In genomic region chr17:76260669-76261068, GRCh38 we compare ENCODE assay signal across 18 cellular contexts. TPM values are rescaled to one million over a fixed set of nuclear protein-coding genes. Genes with fewer than 3 reads are reported as not detected.
DNase-seq lines count a peak whose midpoint lies in the region; ATAC-seq and TF ChIP-seq lines count a peak whose summit lies in the region.
"Had no signal": no experiment of that assay in that cellular context is flagged by ENCODE, and none has a peak within 500 bp of the region (broad histone marks: within the 10 kb centered on the region; RNA-seq: fewer than 3 reads in every experiment).

No MANE protein-coding gene starts in this region.

- no peak for DNase-seq in CD4-positive, alpha-beta T cell
- no peak for DNase-seq in activated CD8-positive, alpha-beta T cell treated with anti-CD3 and anti-CD28 coated beads, Interleukin-2, amount 10 ng/mL, durations not matched to agents 7 days and 5 days
- no peak for DNase-seq in naive thymus-derived CD4-positive, alpha-beta T cell
- DNase-seq in NCI-H2171 treated with DMSO at 0.1 percent for 48 hours (lab: John Stamatoyannopoulos, UW), result no peak
- DNase-seq in dermis blood vessel endothelial cell, result no peak
- no peak for DNase-seq in NCI-H1105 treated with DMSO at 0.1 percent for 48 hours (lab: John Stamatoyannopoulos, UW)
- DNase-seq: activated CD4-positive, alpha-beta T cell treated with anti-CD3 and anti-CD28 coated beads for 1 hour; activated T-cell treated with anti-CD3 and anti-CD28 coated beads for 4 hours; BE2C; DMS53; HFFc6; NCI-H1694 treated with DMSO at 0.1 percent for 48 hours; NCI-H524 treated with DMSO at 0.1 percent for 48 hours; PC-3 had no signal

- no peaks in the 10 kb centered on the region for H3K27me3 ChIP-seq in CD4-positive, alpha-beta T cell (ENCODE audit: control insufficient read depth, insufficient read depth, low read length)
- no peaks in the 10 kb centered on the region for H3K27me3 ChIP-seq in naive thymus-derived CD4-positive, alpha-beta T cell (ENCODE audit: control insufficient read depth in 2 of 2, insufficient read depth in 2 of 2, low read length in 2 of 2)
- H3K27me3 ChIP-seq: BE2C had no signal

- intact Hi-C loops in CD4-positive, alpha-beta T cell (cut with DNase I, micrococcal nuclease), result no loop called here
- intact Hi-C loops in naive thymus-derived CD4-positive, alpha-beta T cell (cut with micrococcal nuclease), result no loop called here

- CTCF ChIA-PET in CD4-positive, alpha-beta T cell (lab: Charles Lee), result interaction anchor here (1.6 kb wide), 1 partner anchor 139 kb away, joined by 5 read pairs; no protein-coding TSS in a partner anchor
- CTCF ChIA-PET in activated CD8-positive, alpha-beta T cell treated with anti-CD3 and anti-CD28 coated beads, Interleukin-2, amount 10 ng/mL, durations not matched to agents 7 days and 5 days (lab: Charles Lee), result interaction anchor here (0.8 to 2.4 kb wide), 4 partner anchors 9 to 79 kb away, joined by 3 to 10 read pairs (median 6); no protein-coding TSS in a partner anchor
- CTCF ChIA-PET in naive thymus-derived CD4-positive, alpha-beta T cell (lab: Charles Lee), result interaction anchor here (0.7 to 1.6 kb wide), 4 partner anchors 14 to 246 kb away, joined by 3 to 4 read pairs (median 3); no protein-coding TSS in a partner anchor

- H3K36me3 Mint-ChIP-seq in CD4-positive, alpha-beta T cell (ENCODE audit: low read depth), result peaks cover 5% of the 10 kb centered on the region
- H3K36me3 Mint-ChIP-seq in activated CD8-positive, alpha-beta T cell treated with anti-CD3 and anti-CD28 coated beads, Interleukin-2, amount 10 ng/mL, durations not matched to agents 7 days and 5 days (ENCODE audit: low read depth), result peaks cover 22% of the 10 kb centered on the region
- peaks cover 0 to 11% (median 3%) of the 10 kb centered on the region in 5 donors for H3K36me3 Mint-ChIP-seq in naive thymus-derived CD4-positive, alpha-beta T cell

- no peak overlapping the region for H3K4me3 ChIP-seq in naive thymus-derived CD4-positive, alpha-beta T cell (ENCODE audit: low read length)
- H3K4me3 ChIP-seq: prostate gland had no signal

- peak; percentile 46 for TF ChIP-seq POLR2A in GM18951 (IDR thresholded peaks at IDR 0.05; ENCODE audit: extremely low read depth, insufficient read depth, insufficient read length)

- H3K27me3 Mint-ChIP-seq in CD4-positive, alpha-beta T cell, result no peaks in the 10 kb centered on the region
- no peaks in the 10 kb centered on the region for H3K27me3 Mint-ChIP-seq in activated CD8-positive, alpha-beta T cell treated with anti-CD3 and anti-CD28 coated beads, Interleukin-2, amount 10 ng/mL, durations not matched to agents 7 days and 5 days (ENCODE audit: low read depth)
- H3K27me3 Mint-ChIP-seq in naive thymus-derived CD4-positive, alpha-beta T cell, result no peaks in the 10 kb centered on the region
- H3K27me3 Mint-ChIP-seq: stimulated activated naive CD8-positive, alpha-beta T cell treated with anti-CD3 and anti-CD28 coated beads, Interleukin-15, Interleukin-2, amounts not matched to agents 100 ng/mL and 50 ng/mL, for 24 hours had no signal

- POLR2A ChIA-PET in CD4-positive, alpha-beta T cell (lab: Charles Lee), result no interaction called here
- POLR2A ChIA-PET in activated CD8-positive, alpha-beta T cell treated with anti-CD3 and anti-CD28 coated beads, Interleukin-2, amount 10 ng/mL, durations not matched to agents 7 days and 5 days (lab: Charles Lee), result interaction anchor here (0.7 to 16.8 kb wide), 6 partner anchors 8 to 183 kb away, joined by 3 to 807 read pairs (median 13); partner anchors contain the start of gene RNF157
- POLR2A ChIA-PET in naive thymus-derived CD4-positive, alpha-beta T cell (lab: Charles Lee), result interaction anchor here (1.2 to 19.9 kb wide), 5 partner anchors 8 to 82 kb away, joined by 3 to 375 read pairs (median 240); partner anchors contain the start of genes RNF157 and UBALD2

- peaks cover 50% of the 10 kb centered on the region for H3K4me1 Mint-ChIP-seq in CD4-positive, alpha-beta T cell (ENCODE audit: low read depth)
- H3K4me1 Mint-ChIP-seq in activated CD8-positive, alpha-beta T cell treated with anti-CD3 and anti-CD28 coated beads, Interleukin-2, amount 10 ng/mL, durations not matched to agents 7 days and 5 days (ENCODE audit: low read depth), result peaks cover 57% of the 10 kb centered on the region
- peaks cover 31 to 66% (median 57%) of the 10 kb centered on the region in 7 donors for H3K4me1 Mint-ChIP-seq in naive thymus-derived CD4-positive, alpha-beta T cell

- ATAC-seq in CD4-positive, alpha-beta T cell (ENCODE audit: poor library complexity), result no peak
- no peak for ATAC-seq in activated CD8-positive, alpha-beta T cell treated with anti-CD3 and anti-CD28 coated beads, Interleukin-2, amount 10 ng/mL, durations not matched to agents 7 days and 5 days
- ATAC-seq in naive thymus-derived CD4-positive, alpha-beta T cell, result no peak
- ATAC-seq in HG03457 (IDR thresholded peaks at IDR 0.05; ENCODE audit: unreplicated experiment), result no peak
- ATAC-seq: PC-3 had no signal

- H3K4me1 ChIP-seq in naive thymus-derived CD4-positive, alpha-beta T cell (ENCODE audit: control insufficient read depth in 2 of 2, insufficient read depth in 2 of 2, low read length in 2 of 2), result peaks cover 21 to 41% of the 10 kb centered on the region in 2 donors
- H3K4me1 ChIP-seq: BE2C had no signal

- H3K4me3 Mint-ChIP-seq in CD4-positive, alpha-beta T cell, result no peak overlapping the region
- no peak overlapping the region for H3K4me3 Mint-ChIP-seq in activated CD8-positive, alpha-beta T cell treated with anti-CD3 and anti-CD28 coated beads, Interleukin-2, amount 10 ng/mL, durations not matched to agents 7 days and 5 days
- H3K4me3 Mint-ChIP-seq in naive thymus-derived CD4-positive, alpha-beta T cell, result no peak overlapping the region
- H3K4me3 Mint-ChIP-seq: HFFc6; stimulated activated naive CD8-positive, alpha-beta T cell treated with anti-CD3 and anti-CD28 coated beads, Interleukin-15, Interleukin-2, amounts not matched to agents 100 ng/mL and 50 ng/mL, for 24 hours had no signal

- H3K9me3 ChIP-seq in CD4-positive, alpha-beta T cell (ENCODE audit: control insufficient read depth, low read length), result no peaks in the 10 kb centered on the region
- no peaks in the 10 kb centered on the region for H3K9me3 ChIP-seq in naive thymus-derived CD4-positive, alpha-beta T cell (ENCODE audit: control insufficient read depth in 2 of 3, low read length in 3 of 3)
- H3K9me3 ChIP-seq: BE2C, prostate gland had no signal

- in situ Hi-C loops in GM18951 (cut with MboI; ENCODE audit: low sequenced_read_pairs, unreplicated experiment), result no loop called here

- H3K27ac ChIP-seq in CD4-positive, alpha-beta T cell (ENCODE audit: low read depth, low read length), result no peak overlapping the region
- H3K27ac ChIP-seq in naive thymus-derived CD4-positive, alpha-beta T cell (ENCODE audit: low read depth, low read length), result no peak overlapping the region
- H3K27ac ChIP-seq: prostate gland had no signal

- no peaks in the 10 kb centered on the region for H3K36me3 ChIP-seq in naive thymus-derived CD4-positive, alpha-beta T cell (ENCODE audit: control insufficient read depth in 2 of 3, insufficient read depth in 3 of 3, low read length in 3 of 3)
- H3K36me3 ChIP-seq: BE2C, prostate gland had no signal

- H3K27ac Mint-ChIP-seq in CD4-positive, alpha-beta T cell, result peak overlapping the region; percentile 51
- H3K27ac Mint-ChIP-seq in activated CD8-positive, alpha-beta T cell treated with anti-CD3 and anti-CD28 coated beads, Interleukin-2, amount 10 ng/mL, durations not matched to agents 7 days and 5 days, result peak overlapping the region; percentile 49
- H3K27ac Mint-ChIP-seq in naive thymus-derived CD4-positive, alpha-beta T cell, result peak overlapping the region; percentile 18 to 97 (median 40)
- H3K27ac Mint-ChIP-seq: HFFc6; stimulated activated naive CD8-positive, alpha-beta T cell treated with anti-CD3 and anti-CD28 coated beads, Interleukin-15, Interleukin-2, amounts not matched to agents 100 ng/mL and 50 ng/mL, for 24 hours had no signal

- no peak for TF ChIP-seq CTCF in CD4-positive, alpha-beta T cell (IDR thresholded peaks at IDR 0.05)

- H3K9me3 Mint-ChIP-seq in CD4-positive, alpha-beta T cell, result peaks cover 2% of the 10 kb centered on the region
- H3K9me3 Mint-ChIP-seq in activated CD8-positive, alpha-beta T cell treated with anti-CD3 and anti-CD28 coated beads, Interleukin-2, amount 10 ng/mL, durations not matched to agents 7 days and 5 days (ENCODE audit: insufficient read depth), result peaks cover 12% of the 10 kb centered on the region
- peaks cover 0 to 5% (median 3%) of the 10 kb centered on the region in 11 donors for H3K9me3 Mint-ChIP-seq in naive thymus-derived CD4-positive, alpha-beta T cell
- H3K9me3 Mint-ChIP-seq: HFFc6; stimulated activated naive CD8-positive, alpha-beta T cell treated with anti-CD3 and anti-CD28 coated beads, Interleukin-15, Interleukin-2, amounts not matched to agents 100 ng/mL and 50 ng/mL, for 24 hours had no signal

RNA-seq across cellular contexts. Expression of gene UBALD2, which starts 4.5 kb away (rescaled TPM):
- total RNA-seq in CD4-positive, alpha-beta T cell, result 100 to 1,000 TPM; 253 to 265 TPM
- 100 to 1,000 TPM; 318 to 359 TPM for total RNA-seq in activated CD8-positive, alpha-beta T cell treated with anti-CD3 and anti-CD28 coated beads, Interleukin-2, amount 10 ng/mL, durations not matched to agents 7 days and 5 days
- total RNA-seq in naive thymus-derived CD4-positive, alpha-beta T cell, result 100 to 1,000 TPM; 103 to 263 (median 241) TPM
- 10 to 100 TPM in 1 of 2 donors, 1 to 10 TPM in 1; 6.9 to 11.1 TPM for polyA plus RNA-seq in naive thymus-derived CD4-positive, alpha-beta T cell
- 3.2 and 10.4 TPM in 2 replicates for total RNA-seq in dermis blood vessel endothelial cell

RNA-seq across cellular contexts. Expression of gene RNF157, which starts 20.4 kb away (rescaled TPM):
- 10 to 100 TPM; 18.5 to 21.1 TPM for total RNA-seq in CD4-positive, alpha-beta T cell
- total RNA-seq in activated CD8-positive, alpha-beta T cell treated with anti-CD3 and anti-CD28 coated beads, Interleukin-2, amount 10 ng/mL, durations not matched to agents 7 days and 5 days, result 100 to 1,000 TPM; 150 to 165 TPM
- 10 to 100 TPM; 49.2 to 96.3 (median 50.8) TPM for total RNA-seq in naive thymus-derived CD4-positive, alpha-beta T cell
- 10 to 100 TPM; 10.4 to 17.3 TPM for polyA plus RNA-seq in naive thymus-derived CD4-positive, alpha-beta T cell
- 0.34 and 0.74 TPM in 2 replicates for total RNA-seq in dermis blood vessel endothelial cell

RNA-seq across cellular contexts. Expression of gene QRICH2, which starts 47.4 kb away (rescaled TPM):
- total RNA-seq in CD4-positive, alpha-beta T cell, result 1 to 10 TPM; 1.8 to 2.1 TPM
- 1 to 10 TPM; 3.7 to 4.8 TPM for total RNA-seq in activated CD8-positive, alpha-beta T cell treated with anti-CD3 and anti-CD28 coated beads, Interleukin-2, amount 10 ng/mL, durations not matched to agents 7 days and 5 days
- 1 to 10 TPM; 2.1 to 6.8 (median 4.0) TPM for total RNA-seq in naive thymus-derived CD4-positive, alpha-beta T cell
- polyA plus RNA-seq in naive thymus-derived CD4-positive, alpha-beta T cell, result under 1 TPM; 0.09 to 0.71 TPM
- 8.5 and 13.8 TPM in 2 replicates for total RNA-seq in dermis blood vessel endothelial cell

Comparison
In these comparisons a context has a peak if more than half of its experiments do, and no peak if none do; other contexts are left out.
1. RNA of gene RNF157, which starts 20.4 kb away (total RNA-seq): 150 to 165 TPM in activated CD8-positive, alpha-beta T cell treated with anti-CD3 and anti-CD28 coated beads, Interleukin-2, amount 10 ng/mL, durations not matched to agents 7 days and 5 days, 49.2 to 96.3 TPM in naive thymus-derived CD4-positive, alpha-beta T cell and 18.5 to 21.1 TPM in CD4-positive, alpha-beta T cell; 0.34 to 0.74 TPM in dermis blood vessel endothelial cell; every median in the first group is over 10 times any median in the second.
2. Peak in every context shown above with its lines, with median percentiles within 50 percentile points of each other: H3K27ac Mint-ChIP-seq.